Comparison of ENCODE assay signal across 14 cellular contexts in genomic region chr2:30439879-30440278, GRCh38.
"Had no signal": no experiment of that assay in that cellular context is flagged by ENCODE, and none has a peak within 500 bp of the region (broad histone marks: within the 10 kb centered on the region; RNA-seq: fewer than 3 reads in every experiment).

No MANE protein-coding gene starts in this region.

- H3K27ac Mint-ChIP-seq: dendritic cell treated with granulocyte-macrophage colony-stimulating factor and Interleukin-4, amounts not matched to agents 40 ng/mL and 50 ng/mL, for 4 days; natural killer cell; stimulated activated naive B cell treated with anti-CD40 and anti-IgM and Interleukin-4, amounts not matched to agents 10 μg/mL and 1 μg/mL and 100 μg/mL, for 72 hours; type B pancreatic cell had no signal

- H3K9me3 Mint-ChIP-seq: immature natural killer cell, natural killer cell, type B pancreatic cell had no signal

- H3K36me3 Mint-ChIP-seq: immature natural killer cell; natural killer cell; stimulated activated naive B cell treated with anti-CD40 and anti-IgM and Interleukin-4, amounts not matched to agents 10 μg/mL and 1 μg/mL and 100 μg/mL, for 72 hours; type B pancreatic cell had no signal

- ATAC-seq: activated CD4-positive, CD25-positive, alpha-beta regulatory T cell treated with anti-CD3 and anti-CD28 coated beads, Interleukin-2, amount 50 U/mL, for 24 hours; heart right ventricle; natural killer cell; sciatic nerve; stimulated activated naive B cell treated with anti-CD40 and anti-IgM and Interleukin-4, amounts not matched to agents 10 μg/mL and 1 μg/mL and 100 μg/mL, for 72 hours had no signal

- DNase-seq: activated CD4-positive, alpha-beta T cell treated with anti-CD3 and anti-CD28 coated beads, Interleukin-2, amount 50 U/mL, for 1 hour; activated effector memory CD4-positive, alpha-beta T cell treated with anti-CD3 and anti-CD28 coated beads, Interleukin-2, amount 50 U/mL, for 16 hours; adrenal gland; effector CD8-positive, alpha-beta T cell; heart right ventricle; immature natural killer cell; kidney glomerular epithelial cell; mesenchymal stem cell; natural killer cell; stimulated activated naive B cell treated with anti-CD40 and anti-IgM and Interleukin-4, amounts not matched to agents 10 μg/mL and 1 μg/mL and 100 μg/mL, for 72 hours had no signal

- H3K27me3 Mint-ChIP-seq: stimulated activated naive B cell treated with anti-CD40 and anti-IgM and Interleukin-4, amounts not matched to agents 10 μg/mL and 1 μg/mL and 100 μg/mL, for 72 hours; type B pancreatic cell had no signal

- H3K4me3 Mint-ChIP-seq: dendritic cell treated with granulocyte-macrophage colony-stimulating factor and Interleukin-4, amounts not matched to agents 40 ng/mL and 50 ng/mL, for 4 days; immature natural killer cell; natural killer cell; stimulated activated naive B cell treated with anti-CD40 and anti-IgM and Interleukin-4, amounts not matched to agents 10 μg/mL and 1 μg/mL and 100 μg/mL, for 72 hours; type B pancreatic cell had no signal
